ENCODE assay signal across 2 cellular contexts in the genomic region with DNA sequence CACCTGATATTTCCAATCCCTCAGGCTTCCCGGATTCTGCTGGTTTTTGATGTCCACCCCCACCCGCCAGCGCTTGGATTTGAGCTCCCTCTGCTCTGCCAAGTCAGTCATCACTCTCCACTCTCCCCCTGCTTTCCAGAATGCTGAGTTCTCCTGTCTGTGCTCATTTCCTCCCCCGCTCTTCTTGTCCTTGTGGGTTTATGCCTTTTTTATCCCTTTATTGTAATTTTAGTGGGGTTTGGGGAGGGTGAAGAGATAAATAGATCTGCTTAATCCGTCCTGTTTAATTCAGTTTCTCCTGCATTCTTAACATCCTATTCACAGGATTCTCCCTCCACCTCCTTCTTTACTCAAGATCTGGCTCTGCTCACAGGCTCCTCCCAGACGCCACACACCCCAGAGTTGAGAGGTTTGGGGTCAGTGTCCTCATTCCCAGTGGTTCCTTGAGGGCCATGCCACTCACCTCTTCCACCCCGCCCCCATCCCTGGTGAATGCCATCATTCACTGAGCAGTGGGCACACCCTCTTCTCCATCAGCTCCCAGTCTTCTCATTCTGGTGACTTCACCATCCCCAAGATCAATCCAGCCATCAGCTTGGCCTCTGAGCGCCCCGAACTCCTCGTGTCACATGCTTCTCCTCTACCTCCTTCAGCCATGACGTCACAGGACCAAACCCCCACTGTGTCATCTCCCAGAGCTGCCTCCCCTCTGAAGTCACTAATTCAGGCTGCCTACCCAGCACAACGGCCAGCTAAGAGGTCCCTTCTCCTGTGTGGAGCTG.
TF ChIP-seq lines count a peak whose summit lies in the region.

No MANE protein-coding gene starts in this region.

TF ChIP-seq in HEK293, 187 proteins besides CTCF, POLR2A, EP300 and RAD21:
- TF ChIP-seq ZBTB7A (tag by site-specific recombination; IDR thresholded peaks at IDR 0.05; ENCODE audit: low read depth): no peak
- TF ChIP-seq ZBTB21 (tag by site-specific recombination; IDR thresholded peaks at IDR 0.05): 0 out of 2 replicates have a peak, but pooled peaks have one; percentile 37
- TF ChIP-seq ZNF48 (tag by site-specific recombination; IDR thresholded peaks at IDR 0.05): no peak
- no peak for TF ChIP-seq KLF1 (tag by site-specific recombination; IDR thresholded peaks at IDR 0.05)
- TF ChIP-seq, protein P1, sequence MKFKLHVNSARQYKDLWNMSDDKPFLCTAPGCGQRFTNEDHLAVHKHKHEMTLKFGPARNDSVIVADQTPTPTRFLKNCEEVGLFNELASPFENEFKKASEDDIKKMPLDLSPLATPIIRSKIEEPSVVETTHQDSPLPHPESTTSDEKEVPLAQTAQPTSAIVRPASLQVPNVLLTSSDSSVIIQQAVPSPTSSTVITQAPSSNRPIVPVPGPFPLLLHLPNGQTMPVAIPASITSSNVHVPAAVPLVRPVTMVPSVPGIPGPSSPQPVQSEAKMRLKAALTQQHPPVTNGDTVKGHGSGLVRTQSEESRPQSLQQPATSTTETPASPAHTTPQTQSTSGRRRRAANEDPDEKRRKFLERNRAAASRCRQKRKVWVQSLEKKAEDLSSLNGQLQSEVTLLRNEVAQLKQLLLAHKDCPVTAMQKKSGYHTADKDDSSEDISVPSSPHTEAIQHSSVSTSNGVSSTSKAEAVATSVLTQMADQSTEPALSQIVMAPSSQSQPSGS (tag by site-specific recombination; IDR thresholded peaks at IDR 0.05; ENCODE audit: low read depth): peak; percentile 47

TF ChIP-seq in HepG2, 621 proteins besides CTCF, POLR2A, EP300 and RAD21:
- TF ChIP-seq, protein P2, sequence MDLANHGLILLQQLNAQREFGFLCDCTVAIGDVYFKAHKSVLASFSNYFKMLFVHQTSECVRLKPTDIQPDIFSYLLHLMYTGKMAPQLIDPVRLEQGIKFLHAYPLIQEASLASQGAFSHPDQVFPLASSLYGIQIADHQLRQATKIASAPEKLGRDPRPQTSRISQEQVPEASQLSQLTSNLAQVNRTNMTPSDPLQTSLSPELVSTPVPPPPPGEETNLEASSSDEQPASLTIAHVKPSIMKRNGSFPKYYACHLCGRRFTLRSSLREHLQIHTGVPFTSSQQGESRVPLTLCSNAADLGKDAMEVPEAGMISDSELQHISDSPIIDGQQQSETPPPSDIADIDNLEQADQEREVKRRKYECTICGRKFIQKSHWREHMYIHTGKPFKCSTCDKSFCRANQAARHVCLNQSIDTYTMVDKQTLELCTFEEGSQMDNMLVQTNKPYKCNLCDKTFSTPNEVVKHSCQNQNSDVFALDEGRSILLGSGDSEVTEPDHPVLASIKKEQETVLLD (CRISPR knock-in tag; IDR thresholded peaks at IDR 0.05; ENCODE audit: low read depth): no peak
- TF ChIP-seq RFXAP (CRISPR knock-in tag; IDR thresholded peaks at IDR 0.05; ENCODE audit: borderline replicate concordance) (no peak), SMARCC2 (IDR thresholded peaks at IDR 0.05) (no peak), SP4 (CRISPR knock-in tag; IDR thresholded peaks at IDR 0.05) (no peak), ZC3H4 (CRISPR knock-in tag; IDR thresholded peaks at IDR 0.05; ENCODE audit: borderline replicate concordance) (no peak), ATF7 (IDR thresholded peaks at IDR 0.05) (peak; percentile 92), ATF7 (CRISPR knock-in tag; IDR thresholded peaks at IDR 0.05) (no peak), RXRB (CRISPR knock-in tag; IDR thresholded peaks at IDR 0.05; ENCODE audit: borderline replicate concordance) (no peak), ZNF224 (CRISPR knock-in tag; IDR thresholded peaks at IDR 0.05) (no peak), SP2 (CRISPR knock-in tag; IDR thresholded peaks at IDR 0.05) (no peak), SNAI1 (CRISPR knock-in tag; IDR thresholded peaks at IDR 0.05; ENCODE audit: borderline replicate concordance) (no peak), CREB1 (IDR thresholded peaks at IDR 0.05) (peak; percentile 97), CREB1 (CRISPR knock-in tag; IDR thresholded peaks at IDR 0.05) (no peak), RXRA (CRISPR knock-in tag; IDR thresholded peaks at IDR 0.05) (no peak), CBX1 (IDR thresholded peaks at IDR 0.05; ENCODE audit: low read depth) (no peak), FOXO1 (CRISPR knock-in tag; IDR thresholded peaks at IDR 0.05) (no peak)
- TF ChIP-seq, protein P3, sequence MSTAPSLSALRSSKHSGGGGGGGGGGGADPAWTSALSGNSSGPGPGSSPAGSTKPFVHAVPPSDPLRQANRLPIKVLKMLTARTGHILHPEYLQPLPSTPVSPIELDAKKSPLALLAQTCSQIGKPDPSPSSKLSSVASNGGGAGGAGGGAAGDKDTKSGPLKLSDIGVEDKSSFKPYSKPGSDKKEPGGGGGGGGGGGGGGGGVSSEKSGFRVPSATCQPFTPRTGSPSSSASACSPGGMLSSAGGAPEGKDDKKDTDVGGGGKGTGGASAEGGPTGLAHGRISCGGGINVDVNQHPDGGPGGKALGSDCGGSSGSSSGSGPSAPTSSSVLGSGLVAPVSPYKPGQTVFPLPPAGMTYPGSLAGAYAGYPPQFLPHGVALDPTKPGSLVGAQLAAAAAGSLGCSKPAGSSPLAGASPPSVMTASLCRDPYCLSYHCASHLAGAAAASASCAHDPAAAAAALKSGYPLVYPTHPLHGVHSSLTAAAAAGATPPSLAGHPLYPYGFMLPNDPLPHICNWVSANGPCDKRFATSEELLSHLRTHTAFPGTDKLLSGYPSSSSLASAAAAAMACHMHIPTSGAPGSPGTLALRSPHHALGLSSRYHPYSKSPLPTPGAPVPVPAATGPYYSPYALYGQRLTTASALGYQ (CRISPR knock-in tag; IDR thresholded peaks at IDR 0.05): no peak
